1 cellular context compared by ENCODE assay signal in the genomic region with DNA sequence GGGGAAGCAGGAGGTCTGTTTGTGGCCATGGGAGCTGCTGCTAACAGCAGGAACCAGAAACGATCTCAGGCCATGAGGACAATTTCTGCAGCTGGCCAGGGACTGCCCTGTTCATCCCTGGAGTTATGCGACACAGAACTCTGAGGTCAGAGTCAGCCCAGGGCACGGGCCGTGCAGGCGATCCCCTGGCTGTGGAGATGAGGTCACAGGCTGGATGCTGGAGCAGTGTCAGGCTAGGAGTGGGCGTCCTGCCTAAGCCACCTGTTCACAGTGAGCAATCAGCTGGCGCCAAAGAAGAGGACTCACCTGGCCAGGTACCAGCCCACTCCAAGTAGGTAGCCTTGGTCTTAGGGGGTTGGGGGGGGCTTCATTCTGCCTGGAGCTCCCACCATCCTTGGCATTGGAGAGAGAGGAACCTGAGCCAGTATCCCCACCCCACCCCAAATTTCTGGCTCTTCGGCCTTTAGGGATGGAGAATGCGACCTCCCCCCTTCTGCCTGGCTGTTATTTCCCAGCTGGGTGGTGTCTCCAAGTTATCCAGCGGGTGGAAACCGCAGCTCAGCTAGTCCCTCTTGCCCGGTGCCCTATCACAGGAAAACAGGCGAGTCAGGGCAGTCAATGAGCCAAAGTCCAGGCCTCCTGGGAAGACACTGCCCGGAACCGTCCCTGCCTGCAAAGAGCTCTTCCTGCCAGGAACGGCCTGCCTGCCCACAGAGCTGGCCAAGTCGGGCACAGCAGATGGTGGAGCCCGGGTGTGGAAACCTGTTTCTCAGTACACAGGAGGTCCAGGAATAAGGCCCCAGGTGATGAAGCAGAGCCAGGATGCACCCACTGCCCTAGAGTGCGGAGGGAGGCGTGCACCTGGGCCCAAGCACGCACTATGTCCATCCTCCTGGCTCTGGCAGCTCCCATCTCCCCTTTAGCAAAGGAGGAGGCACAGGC.
TF ChIP-seq lines count a peak whose summit lies in the region.

No MANE protein-coding gene starts in this region.

TF ChIP-seq in HepG2, 621 proteins besides CTCF, POLR2A, EP300 and RAD21 (continued from another document and continues in another):
- TF ChIP-seq HMG20B (CRISPR knock-in tag; conservative IDR thresholded peaks at IDR 0.05): no peak
- 0 out of 2 replicates have a peak, but pooled peaks have one; percentile 19 for TF ChIP-seq ZBTB7B (CRISPR knock-in tag; IDR thresholded peaks at IDR 0.05)
- TF ChIP-seq NR3C1 (CRISPR knock-in tag; IDR thresholded peaks at IDR 0.05): no peak
- TF ChIP-seq MEIS2 (CRISPR knock-in tag; IDR thresholded peaks at IDR 0.05): no peak
- peak; percentile 70; the same call in 1 of the 2 replicates for TF ChIP-seq ZSCAN31 (CRISPR knock-in tag; IDR thresholded peaks at IDR 0.05; ENCODE audit: low read depth)
- TF ChIP-seq ZNF709 (CRISPR knock-in tag; IDR thresholded peaks at IDR 0.05): peak; percentile 54; the same call in 1 of the 2 replicates
- TF ChIP-seq ZEB1 (IDR thresholded peaks at IDR 0.05; ENCODE audit: insufficient replicate concordance, low read depth): no peak
- no peak for TF ChIP-seq ZNF616 (CRISPR knock-in tag; IDR thresholded peaks at IDR 0.05; ENCODE audit: low read depth)
- peak; percentile 57; the same call in 1 of the 2 replicates for TF ChIP-seq ZNF441 (CRISPR knock-in tag; IDR thresholded peaks at IDR 0.05; ENCODE audit: borderline replicate concordance)
- TF ChIP-seq SRSF9 (IDR thresholded peaks at IDR 0.05; ENCODE audit: borderline replicate concordance, insufficient read depth, low read depth, low read length, poor library complexity, severe bottlenecking): no peak
- TF ChIP-seq ZNF224 (CRISPR knock-in tag; IDR thresholded peaks at IDR 0.05): 0 out of 2 replicates have a peak, but pooled peaks have one; percentile 16
- TF ChIP-seq, protein P1, sequence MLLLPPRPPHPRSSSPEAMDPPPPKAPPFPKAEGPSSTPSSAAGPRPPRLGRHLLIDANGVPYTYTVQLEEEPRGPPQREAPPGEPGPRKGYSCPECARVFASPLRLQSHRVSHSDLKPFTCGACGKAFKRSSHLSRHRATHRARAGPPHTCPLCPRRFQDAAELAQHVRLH (CRISPR knock-in tag; IDR thresholded peaks at IDR 0.05; ENCODE audit: borderline replicate concordance, low read depth): 0 out of 2 replicates have a peak, but pooled peaks have one; percentile 63
- TF ChIP-seq, protein P2, sequence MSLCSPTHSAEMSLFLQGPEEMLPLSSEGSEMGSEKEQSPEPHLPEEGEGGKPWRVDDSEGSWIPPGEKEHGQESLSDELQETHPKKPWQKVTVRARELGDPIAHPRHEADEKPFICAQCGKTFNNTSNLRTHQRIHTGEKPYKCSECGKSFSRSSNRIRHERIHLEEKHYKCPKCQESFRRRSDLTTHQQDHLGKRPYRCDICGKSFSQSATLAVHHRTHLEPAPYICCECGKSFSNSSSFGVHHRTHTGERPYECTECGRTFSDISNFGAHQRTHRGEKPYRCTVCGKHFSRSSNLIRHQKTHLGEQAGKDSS (CRISPR knock-in tag; IDR thresholded peaks at IDR 0.05; ENCODE audit: borderline replicate concordance, low read depth): peak; percentile 19; the same call in 1 of the 2 replicates
- TF ChIP-seq, protein P3, sequence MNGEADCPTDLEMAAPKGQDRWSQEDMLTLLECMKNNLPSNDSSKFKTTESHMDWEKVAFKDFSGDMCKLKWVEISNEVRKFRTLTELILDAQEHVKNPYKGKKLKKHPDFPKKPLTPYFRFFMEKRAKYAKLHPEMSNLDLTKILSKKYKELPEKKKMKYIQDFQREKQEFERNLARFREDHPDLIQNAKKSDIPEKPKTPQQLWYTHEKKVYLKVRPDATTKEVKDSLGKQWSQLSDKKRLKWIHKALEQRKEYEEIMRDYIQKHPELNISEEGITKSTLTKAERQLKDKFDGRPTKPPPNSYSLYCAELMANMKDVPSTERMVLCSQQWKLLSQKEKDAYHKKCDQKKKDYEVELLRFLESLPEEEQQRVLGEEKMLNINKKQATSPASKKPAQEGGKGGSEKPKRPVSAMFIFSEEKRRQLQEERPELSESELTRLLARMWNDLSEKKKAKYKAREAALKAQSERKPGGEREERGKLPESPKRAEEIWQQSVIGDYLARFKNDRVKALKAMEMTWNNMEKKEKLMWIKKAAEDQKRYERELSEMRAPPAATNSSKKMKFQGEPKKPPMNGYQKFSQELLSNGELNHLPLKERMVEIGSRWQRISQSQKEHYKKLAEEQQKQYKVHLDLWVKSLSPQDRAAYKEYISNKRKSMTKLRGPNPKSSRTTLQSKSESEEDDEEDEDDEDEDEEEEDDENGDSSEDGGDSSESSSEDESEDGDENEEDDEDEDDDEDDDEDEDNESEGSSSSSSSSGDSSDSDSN (CRISPR knock-in tag; IDR thresholded peaks at IDR 0.05): peak; percentile 74
- no peak for TF ChIP-seq MAFK (conservative IDR thresholded peaks at IDR 0.05 in 1 of 2, IDR thresholded peaks at IDR 0.05 in 1 of 2; ENCODE audit: low read length in 2 of 2)
- no peak for TF ChIP-seq SRSF4 (IDR thresholded peaks at IDR 0.05; ENCODE audit: low read depth, low read length, poor library complexity, severe bottlenecking)
- TF ChIP-seq SMARCE1 (IDR thresholded peaks at IDR 0.05; ENCODE audit: borderline replicate concordance): no peak
- TF ChIP-seq HOXA3 (CRISPR knock-in tag; IDR thresholded peaks at IDR 0.05): peak; percentile 74
- TF ChIP-seq, protein P4, sequence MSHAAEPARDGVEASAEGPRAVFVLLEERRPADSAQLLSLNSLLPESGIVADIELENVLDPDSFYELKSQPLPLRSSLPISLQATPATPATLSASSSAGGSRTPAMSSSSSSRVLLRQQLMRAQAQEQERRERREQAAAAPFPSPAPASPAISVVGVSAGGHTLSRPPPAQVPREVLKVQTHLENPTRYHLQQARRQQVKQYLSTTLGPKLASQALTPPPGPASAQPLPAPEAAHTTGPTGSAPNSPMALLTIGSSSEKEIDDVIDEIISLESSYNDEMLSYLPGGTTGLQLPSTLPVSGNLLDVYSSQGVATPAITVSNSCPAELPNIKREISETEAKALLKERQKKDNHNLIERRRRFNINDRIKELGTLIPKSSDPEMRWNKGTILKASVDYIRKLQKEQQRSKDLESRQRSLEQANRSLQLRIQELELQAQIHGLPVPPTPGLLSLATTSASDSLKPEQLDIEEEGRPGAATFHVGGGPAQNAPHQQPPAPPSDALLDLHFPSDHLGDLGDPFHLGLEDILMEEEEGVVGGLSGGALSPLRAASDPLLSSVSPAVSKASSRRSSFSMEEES (CRISPR knock-in tag; IDR thresholded peaks at IDR 0.05): 0 out of 2 replicates have a peak, but pooled peaks have one; percentile 48
- TF ChIP-seq ZNF746 (CRISPR knock-in tag; IDR thresholded peaks at IDR 0.05): 0 out of 2 replicates have a peak, but pooled peaks have one; percentile 10
- TF ChIP-seq KLF16 (CRISPR knock-in tag; IDR thresholded peaks at IDR 0.05): peak in 1 of 2 experiments; percentile 23; a peak in 1 of 4 replicates
- TF ChIP-seq ZNF652 (CRISPR knock-in tag; IDR thresholded peaks at IDR 0.05; ENCODE audit: borderline replicate concordance, low read depth): no peak
- TF ChIP-seq ZNF768 (CRISPR knock-in tag; IDR thresholded peaks at IDR 0.05): no peak
- TF ChIP-seq, protein P5, sequence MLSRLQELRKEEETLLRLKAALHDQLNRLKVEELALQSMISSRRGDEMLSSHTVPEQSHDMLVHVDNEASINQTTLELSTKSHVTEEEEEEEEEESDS (CRISPR knock-in tag; IDR thresholded peaks at IDR 0.05; ENCODE audit: borderline replicate concordance): no peak
- TF ChIP-seq ZNF510 (CRISPR knock-in tag; IDR thresholded peaks at IDR 0.05; ENCODE audit: low read depth): no peak
- peak; percentile 60 for TF ChIP-seq SALL1 (CRISPR knock-in tag; IDR thresholded peaks at IDR 0.05)
- TF ChIP-seq XRCC5 (optimal IDR thresholded peaks at IDR 0.05; ENCODE audit: low read length): peak; percentile 68
- no peak for TF ChIP-seq THYN1 (CRISPR knock-in tag; IDR thresholded peaks at IDR 0.05; ENCODE audit: borderline replicate concordance, low read depth)
- 0 out of 2 replicates have a peak, but pooled peaks have one; percentile 63 for TF ChIP-seq PITX1 (CRISPR knock-in tag; IDR thresholded peaks at IDR 0.05)
- TF ChIP-seq, protein P6, sequence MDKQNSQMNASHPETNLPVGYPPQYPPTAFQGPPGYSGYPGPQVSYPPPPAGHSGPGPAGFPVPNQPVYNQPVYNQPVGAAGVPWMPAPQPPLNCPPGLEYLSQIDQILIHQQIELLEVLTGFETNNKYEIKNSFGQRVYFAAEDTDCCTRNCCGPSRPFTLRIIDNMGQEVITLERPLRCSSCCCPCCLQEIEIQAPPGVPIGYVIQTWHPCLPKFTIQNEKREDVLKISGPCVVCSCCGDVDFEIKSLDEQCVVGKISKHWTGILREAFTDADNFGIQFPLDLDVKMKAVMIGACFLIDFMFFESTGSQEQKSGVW (CRISPR knock-in tag; IDR thresholded peaks at IDR 0.05; ENCODE audit: borderline replicate concordance): no peak
- no peak for TF ChIP-seq ZNF644 (CRISPR knock-in tag; IDR thresholded peaks at IDR 0.05; ENCODE audit: low read depth)
- TF ChIP-seq MZF1 (CRISPR knock-in tag; IDR thresholded peaks at IDR 0.05; ENCODE audit: borderline replicate concordance): peak; percentile 92
- peak; percentile 64; the same call in 1 of the 2 replicates for TF ChIP-seq ZNF501 (CRISPR knock-in tag; IDR thresholded peaks at IDR 0.05)
- TF ChIP-seq, protein P7, sequence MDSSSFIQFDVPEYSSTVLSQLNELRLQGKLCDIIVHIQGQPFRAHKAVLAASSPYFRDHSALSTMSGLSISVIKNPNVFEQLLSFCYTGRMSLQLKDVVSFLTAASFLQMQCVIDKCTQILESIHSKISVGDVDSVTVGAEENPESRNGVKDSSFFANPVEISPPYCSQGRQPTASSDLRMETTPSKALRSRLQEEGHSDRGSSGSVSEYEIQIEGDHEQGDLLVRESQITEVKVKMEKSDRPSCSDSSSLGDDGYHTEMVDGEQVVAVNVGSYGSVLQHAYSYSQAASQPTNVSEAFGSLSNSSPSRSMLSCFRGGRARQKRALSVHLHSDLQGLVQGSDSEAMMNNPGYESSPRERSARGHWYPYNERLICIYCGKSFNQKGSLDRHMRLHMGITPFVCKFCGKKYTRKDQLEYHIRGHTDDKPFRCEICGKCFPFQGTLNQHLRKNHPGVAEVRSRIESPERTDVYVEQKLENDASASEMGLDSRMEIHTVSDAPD (CRISPR knock-in tag; IDR thresholded peaks at IDR 0.05): no peak
- peak; percentile 79; the same call in 1 of the 2 replicates for TF ChIP-seq HNF4A (CRISPR knock-in tag; IDR thresholded peaks at IDR 0.05)
- TF ChIP-seq TEAD3 (CRISPR knock-in tag; optimal IDR thresholded peaks at IDR 0.05; ENCODE audit: borderline replicate concordance): peak; percentile 66
- TF ChIP-seq ZFP1 (CRISPR knock-in tag; IDR thresholded peaks at IDR 0.05): no peak
- TF ChIP-seq PCBP1 (IDR thresholded peaks at IDR 0.05; ENCODE audit: borderline replicate concordance, low read depth, low read length): 0 out of 2 replicates have a peak, but pooled peaks have one; percentile 27
- TF ChIP-seq, protein P8, sequence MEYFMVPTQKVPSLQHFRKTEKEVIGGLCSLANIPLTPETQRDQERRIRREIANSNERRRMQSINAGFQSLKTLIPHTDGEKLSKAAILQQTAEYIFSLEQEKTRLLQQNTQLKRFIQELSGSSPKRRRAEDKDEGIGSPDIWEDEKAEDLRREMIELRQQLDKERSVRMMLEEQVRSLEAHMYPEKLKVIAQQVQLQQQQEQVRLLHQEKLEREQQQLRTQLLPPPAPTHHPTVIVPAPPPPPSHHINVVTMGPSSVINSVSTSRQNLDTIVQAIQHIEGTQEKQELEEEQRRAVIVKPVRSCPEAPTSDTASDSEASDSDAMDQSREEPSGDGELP (IDR thresholded peaks at IDR 0.05; ENCODE audit: borderline replicate concordance, low read depth): peak; percentile 55; the same call in 1 of the 2 replicates
- TF ChIP-seq, protein P9, sequence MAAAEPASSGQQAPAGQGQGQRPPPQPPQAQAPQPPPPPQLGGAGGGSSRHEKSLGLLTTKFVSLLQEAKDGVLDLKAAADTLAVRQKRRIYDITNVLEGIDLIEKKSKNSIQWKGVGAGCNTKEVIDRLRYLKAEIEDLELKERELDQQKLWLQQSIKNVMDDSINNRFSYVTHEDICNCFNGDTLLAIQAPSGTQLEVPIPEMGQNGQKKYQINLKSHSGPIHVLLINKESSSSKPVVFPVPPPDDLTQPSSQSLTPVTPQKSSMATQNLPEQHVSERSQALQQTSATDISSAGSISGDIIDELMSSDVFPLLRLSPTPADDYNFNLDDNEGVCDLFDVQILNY (CRISPR knock-in tag; conservative IDR thresholded peaks at IDR 0.05): no peak
- 0 out of 2 replicates have a peak, but pooled peaks have one; percentile 8 for TF ChIP-seq ZBTB20 (CRISPR knock-in tag; IDR thresholded peaks at IDR 0.05; ENCODE audit: borderline replicate concordance, low read depth)
- TF ChIP-seq GABPA (IDR thresholded peaks at IDR 0.05; ENCODE audit: low read depth, low read length): no peak
- peak; percentile 63; the same call in 1 of the 2 replicates for TF ChIP-seq GABPA (CRISPR knock-in tag; IDR thresholded peaks at IDR 0.05; ENCODE audit: low read depth)
- peak; percentile 26; the same call in 1 of the 2 replicates for TF ChIP-seq HMG20A (CRISPR knock-in tag; IDR thresholded peaks at IDR 0.05; ENCODE audit: borderline replicate concordance)
- TF ChIP-seq, protein P10, sequence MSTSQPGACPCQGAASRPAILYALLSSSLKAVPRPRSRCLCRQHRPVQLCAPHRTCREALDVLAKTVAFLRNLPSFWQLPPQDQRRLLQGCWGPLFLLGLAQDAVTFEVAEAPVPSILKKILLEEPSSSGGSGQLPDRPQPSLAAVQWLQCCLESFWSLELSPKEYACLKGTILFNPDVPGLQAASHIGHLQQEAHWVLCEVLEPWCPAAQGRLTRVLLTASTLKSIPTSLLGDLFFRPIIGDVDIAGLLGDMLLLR (CRISPR knock-in tag; IDR thresholded peaks at IDR 0.05): peak; percentile 38; the same call in 1 of the 2 replicates
- TF ChIP-seq, protein P11, sequence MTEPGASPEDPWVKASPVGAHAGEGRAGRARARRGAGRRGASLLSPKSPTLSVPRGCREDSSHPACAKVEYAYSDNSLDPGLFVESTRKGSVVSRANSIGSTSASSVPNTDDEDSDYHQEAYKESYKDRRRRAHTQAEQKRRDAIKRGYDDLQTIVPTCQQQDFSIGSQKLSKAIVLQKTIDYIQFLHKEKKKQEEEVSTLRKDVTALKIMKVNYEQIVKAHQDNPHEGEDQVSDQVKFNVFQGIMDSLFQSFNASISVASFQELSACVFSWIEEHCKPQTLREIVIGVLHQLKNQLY (CRISPR knock-in tag; IDR thresholded peaks at IDR 0.05): no peak
- TF ChIP-seq, protein P12, sequence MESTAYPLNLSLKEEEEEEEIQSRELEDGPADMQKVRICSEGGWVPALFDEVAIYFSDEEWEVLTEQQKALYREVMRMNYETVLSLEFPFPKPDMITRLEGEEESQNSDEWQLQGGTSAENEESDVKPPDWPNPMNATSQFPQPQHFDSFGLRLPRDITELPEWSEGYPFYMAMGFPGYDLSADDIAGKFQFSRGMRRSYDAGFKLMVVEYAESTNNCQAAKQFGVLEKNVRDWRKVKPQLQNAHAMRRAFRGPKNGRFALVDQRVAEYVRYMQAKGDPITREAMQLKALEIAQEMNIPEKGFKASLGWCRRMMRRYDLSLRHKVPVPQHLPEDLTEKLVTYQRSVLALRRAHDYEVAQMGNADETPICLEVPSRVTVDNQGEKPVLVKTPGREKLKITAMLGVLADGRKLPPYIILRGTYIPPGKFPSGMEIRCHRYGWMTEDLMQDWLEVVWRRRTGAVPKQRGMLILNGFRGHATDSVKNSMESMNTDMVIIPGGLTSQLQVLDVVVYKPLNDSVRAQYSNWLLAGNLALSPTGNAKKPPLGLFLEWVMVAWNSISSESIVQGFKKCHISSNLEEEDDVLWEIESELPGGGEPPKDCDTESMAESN (CRISPR knock-in tag; conservative IDR thresholded peaks at IDR 0.05): no peak
- no peak for TF ChIP-seq TAF15 (IDR thresholded peaks at IDR 0.05; ENCODE audit: low read depth, low read length, poor library complexity, severe bottlenecking)
- TF ChIP-seq ZMYM4 (CRISPR knock-in tag; IDR thresholded peaks at IDR 0.05): no peak
- TF ChIP-seq U2AF1 (optimal IDR thresholded peaks at IDR 0.05; ENCODE audit: low read depth, low read length): no peak
- no peak for TF ChIP-seq ZFP36 (IDR thresholded peaks at IDR 0.05; ENCODE audit: borderline replicate concordance, low read depth, low read length, partially characterized antibody)
